In genomic region chr2:157438907-157439791, GRCh38 we compare ENCODE assay signal across 8 cellular contexts. TPM values are rescaled to one million over a fixed set of nuclear protein-coding genes. Genes with fewer than 3 reads are reported as not detected.
DNase-seq lines count a peak whose midpoint lies in the region; ATAC-seq and TF ChIP-seq lines count a peak whose summit lies in the region.

No MANE protein-coding gene starts in this region.

- no peak for DNase-seq in activated CD4-positive, alpha-beta T cell treated with anti-CD3 and anti-CD28 coated beads for 36 hours
- DNase-seq in activated CD4-positive, alpha-beta T cell treated with anti-CD3 and anti-CD28 coated beads for 4 hours, result no peak
- DNase-seq in T-helper 2 cell treated with Interferon-gamma antibody and Interleukin-4, amounts not matched to agents 5 μg/mL and 100 μg/mL, for 36 hours (ENCODE audit: low spot score), result no peak
- peak in 4 of 9 donors; percentile 43 to 57 (median 53) for DNase-seq in naive thymus-derived CD4-positive, alpha-beta T cell
- DNase-seq in stimulated activated CD8-positive, alpha-beta memory T cell treated with anti-CD3 and anti-CD28 coated beads, Interleukin-4, amount 100 ng/mL, for 48 hours, result no peak
- no peak for DNase-seq in midbrain (lab: John Stamatoyannopoulos, UW)
- DNase-seq in GM23338 (ENCODE audit: low spot score), result no peak

- peak; percentile 8 for ATAC-seq in activated CD4-positive, alpha-beta T cell treated with anti-CD3 and anti-CD28 coated beads for 36 hours
- ATAC-seq in HG03139 (IDR thresholded peaks at IDR 0.05; ENCODE audit: unreplicated experiment), result peak; percentile 16
- peak; percentile 17 for ATAC-seq in naive thymus-derived CD4-positive, alpha-beta T cell
- ATAC-seq in GM23338, result no peak

- CTCF ChIA-PET in activated CD4-positive, alpha-beta T cell treated with anti-CD3 and anti-CD28 coated beads for 36 hours (lab: Charles Lee), result interaction anchor here (0.7 to 7.2 kb wide), 29 partner anchors 8 to 461 kb away, joined by 3 to 55 read pairs (median 5); partner anchors contain the start of genes ACVR1C and ERMN
- CTCF ChIA-PET in naive thymus-derived CD4-positive, alpha-beta T cell (lab: Charles Lee), result interaction anchor here (0.6 to 9.2 kb wide), 11 partner anchors 9 to 137 kb away, joined by 3 to 80 read pairs (median 4); partner anchors contain the start of gene ERMN

- H3K4me3 Mint-ChIP-seq in activated CD4-positive, alpha-beta T cell treated with anti-CD3 and anti-CD28 coated beads for 36 hours, result peak overlapping the region; percentile 93
- peak overlapping the region; percentile 100 for H3K4me3 Mint-ChIP-seq in T-helper 2 cell treated with Interferon-gamma antibody and Interleukin-4, amounts not matched to agents 5 μg/mL and 100 μg/mL, for 36 hours
- H3K4me3 Mint-ChIP-seq in naive thymus-derived CD4-positive, alpha-beta T cell, result peak overlapping the region; percentile 92 to 100 (median 97)
- H3K4me3 Mint-ChIP-seq in GM23338, result no peak overlapping the region

- peak overlapping the region; percentile 95 for H3K27ac Mint-ChIP-seq in activated CD4-positive, alpha-beta T cell treated with anti-CD3 and anti-CD28 coated beads for 36 hours
- H3K27ac Mint-ChIP-seq in T-helper 2 cell treated with Interferon-gamma antibody and Interleukin-4, amounts not matched to agents 5 μg/mL and 100 μg/mL, for 36 hours, result peak overlapping the region; percentile 97
- peak overlapping the region; percentile 95 to 100 (median 98) for H3K27ac Mint-ChIP-seq in naive thymus-derived CD4-positive, alpha-beta T cell
- H3K27ac Mint-ChIP-seq in GM23338, result no peak overlapping the region

- H3F3A ChIP-seq in GM23338 (replicated peaks; ENCODE audit: low read depth), result no peaks in the 10 kb centered on the region

- H3K4me2 ChIP-seq in GM23338, result no peak overlapping the region

- no peaks in the 10 kb centered on the region for H3K27me3 Mint-ChIP-seq in activated CD4-positive, alpha-beta T cell treated with anti-CD3 and anti-CD28 coated beads for 36 hours
- H3K27me3 Mint-ChIP-seq in T-helper 2 cell treated with Interferon-gamma antibody and Interleukin-4, amounts not matched to agents 5 μg/mL and 100 μg/mL, for 36 hours (ENCODE audit: low read depth), result no peaks in the 10 kb centered on the region
- no peaks in the 10 kb centered on the region for H3K27me3 Mint-ChIP-seq in naive thymus-derived CD4-positive, alpha-beta T cell
- peaks cover 3% of the 10 kb centered on the region for H3K27me3 Mint-ChIP-seq in GM23338 (ENCODE audit: insufficient read depth, low read depth, poor library complexity)

- H3K79me2 ChIP-seq in GM23338 (replicated peaks; ENCODE audit: insufficient read depth), result no peaks in the 10 kb centered on the region

- H3K9me2 ChIP-seq in GM23338 (ENCODE audit: insufficient read depth), result no peaks in the 10 kb centered on the region

- no peak overlapping the region; the same call in 1 of the 2 replicates for H2AFZ ChIP-seq in GM23338

- no peaks in the 10 kb centered on the region for H3K9me3 Mint-ChIP-seq in activated CD4-positive, alpha-beta T cell treated with anti-CD3 and anti-CD28 coated beads for 36 hours (ENCODE audit: low read depth)
- no peaks in the 10 kb centered on the region for H3K9me3 Mint-ChIP-seq in T-helper 2 cell treated with Interferon-gamma antibody and Interleukin-4, amounts not matched to agents 5 μg/mL and 100 μg/mL, for 36 hours
- peaks cover 0 to 6% (median 0%) of the 10 kb centered on the region in 11 donors for H3K9me3 Mint-ChIP-seq in naive thymus-derived CD4-positive, alpha-beta T cell
- H3K9me3 Mint-ChIP-seq in GM23338, result no peaks in the 10 kb centered on the region

- no peak for TF ChIP-seq CTCF in GM23338 (conservative IDR thresholded peaks at IDR 0.05; ENCODE audit: low read depth in 2 of 2)

- H3K4me3 ChIP-seq in naive thymus-derived CD4-positive, alpha-beta T cell (ENCODE audit: low read length), result peak overlapping the region; percentile 97
- H3K4me3 ChIP-seq in GM23338, result no peak overlapping the region

- H3K9me3 ChIP-seq in naive thymus-derived CD4-positive, alpha-beta T cell (ENCODE audit: control insufficient read depth in 2 of 3, low read length in 3 of 3), result no peaks in the 10 kb centered on the region

- intact Hi-C loops in activated CD4-positive, alpha-beta T cell treated with anti-CD3 and anti-CD28 coated beads for 36 hours (cut with DNase I, micrococcal nuclease), result loop anchor here (1.0 to 2.0 kb wide), 5 partner anchors 22 to 112 kb away; no protein-coding TSS in a partner anchor
- intact Hi-C loops in naive thymus-derived CD4-positive, alpha-beta T cell (cut with micrococcal nuclease), result loop anchor here (1.0 to 2.0 kb wide), 3 partner anchors 14 to 190 kb away; partner anchors contain the start of gene ACVR1C (in 1 of the 2)

- H3K4me1 Mint-ChIP-seq in activated CD4-positive, alpha-beta T cell treated with anti-CD3 and anti-CD28 coated beads for 36 hours, result peaks cover 6% of the 10 kb centered on the region
- H3K4me1 Mint-ChIP-seq in T-helper 2 cell treated with Interferon-gamma antibody and Interleukin-4, amounts not matched to agents 5 μg/mL and 100 μg/mL, for 36 hours (ENCODE audit: low read depth), result peaks cover 43% of the 10 kb centered on the region
- peaks cover 8 to 40% (median 22%) of the 10 kb centered on the region in 7 donors for H3K4me1 Mint-ChIP-seq in naive thymus-derived CD4-positive, alpha-beta T cell
- H3K4me1 Mint-ChIP-seq in GM23338, result peaks cover 2% of the 10 kb centered on the region; the same call in 2 of the 3 replicates

- H3K36me3 Mint-ChIP-seq in activated CD4-positive, alpha-beta T cell treated with anti-CD3 and anti-CD28 coated beads for 36 hours (ENCODE audit: low read depth), result peaks cover 95% of the 10 kb centered on the region
- H3K36me3 Mint-ChIP-seq in T-helper 2 cell treated with Interferon-gamma antibody and Interleukin-4, amounts not matched to agents 5 μg/mL and 100 μg/mL, for 36 hours (ENCODE audit: low read depth), result peaks cover 92% of the 10 kb centered on the region
- peaks cover 53 to 90% (median 85%) of the 10 kb centered on the region in 5 donors for H3K36me3 Mint-ChIP-seq in naive thymus-derived CD4-positive, alpha-beta T cell
- H3K36me3 Mint-ChIP-seq in GM23338 (ENCODE audit: low read depth), result no peaks in the 10 kb centered on the region

- peak overlapping the region; percentile 89 for H3K27ac ChIP-seq in naive thymus-derived CD4-positive, alpha-beta T cell (ENCODE audit: low read depth, low read length)
- H3K27ac ChIP-seq in GM23338 (ENCODE audit: low read depth), result no peak overlapping the region

- H3K4me1 ChIP-seq in naive thymus-derived CD4-positive, alpha-beta T cell (ENCODE audit: control insufficient read depth in 2 of 2, insufficient read depth in 2 of 2, low read length in 2 of 2), result peaks cover 0 to 10% of the 10 kb centered on the region in 2 donors
- H3K4me1 ChIP-seq in GM23338 (ENCODE audit: insufficient read depth), result no peaks in the 10 kb centered on the region

- POLR2A ChIA-PET in activated CD4-positive, alpha-beta T cell treated with anti-CD3 and anti-CD28 coated beads for 36 hours (lab: Charles Lee), result interaction anchor here (0.6 to 4.7 kb wide), 20 partner anchors 8 to 1104 kb away, joined by 3 to 44 read pairs (median 8); no protein-coding TSS in a partner anchor
- POLR2A ChIA-PET in naive thymus-derived CD4-positive, alpha-beta T cell (lab: Charles Lee), result interaction anchor here (0.8 to 27.4 kb wide), 17 partner anchors 9 to 460 kb away, joined by 3 to 810 read pairs (median 4); partner anchors contain the start of gene ERMN

- H3K36me3 ChIP-seq in naive thymus-derived CD4-positive, alpha-beta T cell (ENCODE audit: control insufficient read depth in 2 of 3, insufficient read depth in 3 of 3, low read length in 3 of 3), result peaks cover 11 to 49% (median 15%) of the 10 kb centered on the region in 3 experiments
- H3K36me3 ChIP-seq in GM23338 (ENCODE audit: insufficient read depth), result no peaks in the 10 kb centered on the region

- H3K27me3 ChIP-seq in naive thymus-derived CD4-positive, alpha-beta T cell (ENCODE audit: control insufficient read depth in 2 of 2, insufficient read depth in 2 of 2, low read length in 2 of 2), result no peaks in the 10 kb centered on the region
- H3K27me3 ChIP-seq in GM23338 (ENCODE audit: insufficient read depth), result no peaks in the 10 kb centered on the region

- no peaks in the 10 kb centered on the region for H4K20me1 ChIP-seq in GM23338 (replicated peaks; ENCODE audit: insufficient read depth)

TF ChIP-seq in GM23338, 12 proteins besides CTCF, POLR2A, EP300 and RAD21 (continues in another document):
- TF ChIP-seq JUNB (IDR thresholded peaks at IDR 0.05; ENCODE audit: unreplicated experiment), result no peak
- TF ChIP-seq EZH2 (IDR thresholded peaks at IDR 0.05; ENCODE audit: low read depth, unreplicated experiment), result no peak
- TF ChIP-seq, protein P1, sequence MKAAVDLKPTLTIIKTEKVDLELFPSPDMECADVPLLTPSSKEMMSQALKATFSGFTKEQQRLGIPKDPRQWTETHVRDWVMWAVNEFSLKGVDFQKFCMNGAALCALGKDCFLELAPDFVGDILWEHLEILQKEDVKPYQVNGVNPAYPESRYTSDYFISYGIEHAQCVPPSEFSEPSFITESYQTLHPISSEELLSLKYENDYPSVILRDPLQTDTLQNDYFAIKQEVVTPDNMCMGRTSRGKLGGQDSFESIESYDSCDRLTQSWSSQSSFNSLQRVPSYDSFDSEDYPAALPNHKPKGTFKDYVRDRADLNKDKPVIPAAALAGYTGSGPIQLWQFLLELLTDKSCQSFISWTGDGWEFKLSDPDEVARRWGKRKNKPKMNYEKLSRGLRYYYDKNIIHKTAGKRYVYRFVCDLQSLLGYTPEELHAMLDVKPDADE (IDR thresholded peaks at IDR 0.05), result no peak
- TF ChIP-seq CREB1 (CRISPR knock-in tag; IDR thresholded peaks at IDR 0.05; ENCODE audit: low read depth), result no peak
- TF ChIP-seq NANOG (IDR thresholded peaks at IDR 0.05; ENCODE audit: borderline replicate concordance), result no peak
- TF ChIP-seq ZNF331 (CRISPR knock-in tag; IDR thresholded peaks at IDR 0.05; ENCODE audit: low read depth), result no peak

RNA-seq across cellular contexts. Expression of gene CYTIP, which starts 4.7 kb away (rescaled TPM):
- total RNA-seq in activated CD4-positive, alpha-beta T cell treated with anti-CD3 and anti-CD28 coated beads for 36 hours, result 100 to 1,000 TPM; 470 to 536 TPM
- 100 to 1,000 TPM; 290 to 406 (median 363) TPM for total RNA-seq in naive thymus-derived CD4-positive, alpha-beta T cell
- 100 to 1,000 TPM; 170 to 270 TPM for polyA plus RNA-seq in naive thymus-derived CD4-positive, alpha-beta T cell
- not detected in 2 replicates for total RNA-seq in GM23338 (2014; rRNA removed; shearing (Covaris generic))
- polyA plus RNA-seq in GM23338 (2016; fragmentation: Nextera tagmentation; extraction: Ambion mirVana), result 0.28 TPM in 1 of 2 replicates, not detected in the other

Comparison
In these comparisons a context has a peak if more than half of its experiments do, and no peak if none do; other contexts are left out.
1. RNA of gene CYTIP, which starts 4.7 kb away (total RNA-seq): 470 to 536 TPM in activated CD4-positive, alpha-beta T cell treated with anti-CD3 and anti-CD28 coated beads for 36 hours and 290 to 406 TPM in naive thymus-derived CD4-positive, alpha-beta T cell; not detected in GM23338; every median in the first group is over 100 times any median in the second.